In genomic region chr12:6195665-6196535, GRCh38 we compare ENCODE assay signal across 8 cellular contexts. TPM values are rescaled to one million over a fixed set of nuclear protein-coding genes. Genes with fewer than 3 reads are reported as not detected.
A peak's percentile ranks its signal among the peaks of the same experiment; 100 is the strongest.
DNase-seq lines count a peak whose midpoint lies in the region; ATAC-seq and TF ChIP-seq lines count a peak whose summit lies in the region.

No MANE protein-coding gene starts in this region.

- H3K4me1 ChIP-seq in PC-9 (replicated peaks; ENCODE audit: insufficient read depth) (peaks cover 43% of the 10 kb centered on the region), neutrophil (ENCODE audit: control insufficient read depth in 1 of 2, insufficient read depth in 1 of 2, low read depth in 1 of 2, low read length in 1 of 2) (peaks cover 15 to 26% of the 10 kb centered on the region in 2 experiments), stomach smooth muscle (ENCODE audit: control insufficient read depth, insufficient read depth, low read length) (peaks cover 31% of the 10 kb centered on the region)

- no peaks in the 10 kb centered on the region for H3K9me2 ChIP-seq in PC-9 (ENCODE audit: insufficient read depth)

- DNase-seq in EL: peak; percentile 87
- DNase-seq in HT1080 (ENCODE audit: low read depth): peak; percentile 94
- peak; percentile 91 to 96 for DNase-seq in PC-9
- DNase-seq in fibroblast of villous mesenchyme (ENCODE audit: low read depth): peak; percentile 91

- H3F3A ChIP-seq in PC-9 (ENCODE audit: insufficient read depth, low read depth): peaks cover 36% of the 10 kb centered on the region; the same call in 1 of the 2 replicates

- peak overlapping the region in 1 of 2 donors; percentile 35 for H3K9ac ChIP-seq in stomach smooth muscle (ENCODE audit: low read length in 2 of 2)

- no peaks in the 10 kb centered on the region for H3K36me3 Mint-ChIP-seq in activated T-helper 17 cell treated with anti-CD3 and anti-CD28 coated beads, Interleukin-2, amount 50 U/mL, for 72 hours (ENCODE audit: low read depth)

- H3K9me3 ChIP-seq in PC-9 (ENCODE audit: insufficient read depth, low read depth): no peaks in the 10 kb centered on the region
- no peaks in the 10 kb centered on the region for H3K9me3 ChIP-seq in neutrophil
- H3K9me3 ChIP-seq in stomach smooth muscle (ENCODE audit: control insufficient read depth in 2 of 2, low read length in 2 of 2): no peaks in the 10 kb centered on the region

- POLR2A ChIA-PET in PC-9 (lab: Charles Lee; ENCODE audit: unreplicated experiment): interaction anchor here (0.5 to 1.3 kb wide), 9 partner anchors 68 to 297 kb away, joined by 3 to 8 read pairs (median 5); partner anchors contain the start of genes MRPL51 and TNFRSF1A

- H3K4me2 ChIP-seq in PC-9: peak overlapping the region; percentile 45

- peak; percentile 87 for ATAC-seq in activated T-helper 17 cell treated with anti-CD3 and anti-CD28 coated beads, Interleukin-2, amount 50 U/mL, for 72 hours (replicated peaks)
- ATAC-seq in GM18519 (IDR thresholded peaks at IDR 0.05; ENCODE audit: low FRiP score, unreplicated experiment): no peak

- H3K27ac ChIP-seq in PC-9 (peak overlapping the region; percentile 86), neutrophil (peak overlapping the region; percentile 11), stomach smooth muscle (ENCODE audit: low read length) (peak overlapping the region; percentile 46)

- intact Hi-C loops in PC-9 (cut with micrococcal nuclease; ENCODE audit: unreplicated experiment): loop anchor here (1.0 to 5.0 kb wide), 7 partner anchors 33 to 271 kb away; no protein-coding TSS in a partner anchor

- no peak overlapping the region for H3K4me3 ChIP-seq in PC-9
- no peak overlapping the region for H3K4me3 ChIP-seq in fibroblast of villous mesenchyme (ENCODE audit: low read depth, low read length)
- no peak overlapping the region for H3K4me3 ChIP-seq in neutrophil (ENCODE audit: low read depth in 1 of 2, low read length in 1 of 2)
- no peak overlapping the region for H3K4me3 ChIP-seq in stomach smooth muscle (ENCODE audit: low read length in 2 of 2)

- peaks cover 6% of the 10 kb centered on the region for H3K79me2 ChIP-seq in PC-9 (ENCODE audit: low read depth)

- TF ChIP-seq CTCF in PC-9 (conservative IDR thresholded peaks at IDR 0.05) (peak; percentile 96), fibroblast of villous mesenchyme (IDR thresholded peaks at IDR 0.05; ENCODE audit: insufficient read depth, low read depth, low read length) (peak; percentile 92), neutrophil (IDR thresholded peaks at IDR 0.05) (peak; percentile 90)

- H3K27ac Mint-ChIP-seq in activated T-helper 17 cell treated with anti-CD3 and anti-CD28 coated beads, Interleukin-2, amount 50 U/mL, for 72 hours: peak overlapping the region; percentile 63

- no peaks in the 10 kb centered on the region for H3K36me3 ChIP-seq in PC-9 (ENCODE audit: low read depth)
- no peaks in the 10 kb centered on the region for H3K36me3 ChIP-seq in neutrophil
- no peaks in the 10 kb centered on the region for H3K36me3 ChIP-seq in stomach smooth muscle (ENCODE audit: control insufficient read depth in 2 of 2, insufficient read depth in 2 of 2, low read length in 2 of 2)

- no peaks in the 10 kb centered on the region for H3K9me3 Mint-ChIP-seq in activated T-helper 17 cell treated with anti-CD3 and anti-CD28 coated beads, Interleukin-2, amount 50 U/mL, for 72 hours

- no peak overlapping the region for H3K4me3 Mint-ChIP-seq in activated T-helper 17 cell treated with anti-CD3 and anti-CD28 coated beads, Interleukin-2, amount 50 U/mL, for 72 hours

- no peaks in the 10 kb centered on the region for H4K20me1 ChIP-seq in PC-9 (ENCODE audit: insufficient read depth)

- peaks cover 29% of the 10 kb centered on the region for H3K27me3 Mint-ChIP-seq in activated T-helper 17 cell treated with anti-CD3 and anti-CD28 coated beads, Interleukin-2, amount 50 U/mL, for 72 hours

- peaks cover 9% of the 10 kb centered on the region for H3K4me1 Mint-ChIP-seq in activated T-helper 17 cell treated with anti-CD3 and anti-CD28 coated beads, Interleukin-2, amount 50 U/mL, for 72 hours

- H3K27me3 ChIP-seq in PC-9 (ENCODE audit: insufficient read depth, low read depth) (no peaks in the 10 kb centered on the region), neutrophil (peaks cover 61% of the 10 kb centered on the region), stomach smooth muscle (ENCODE audit: control insufficient read depth in 1 of 2, insufficient read depth in 2 of 2, low read length in 2 of 2) (no peaks in the 10 kb centered on the region)

- BruUV-seq in PC-9 (replicated peaks; lab: Mats Ljungman, UMichigan): no TSS peak

- H2AFZ ChIP-seq in PC-9: no peak overlapping the region

- CTCF ChIA-PET in PC-9 (lab: Charles Lee): interaction anchor here (0.5 to 2.2 kb wide), 17 partner anchors 26 to 494 kb away, joined by 3 to 24 read pairs (median 4); partner anchors contain the start of genes GAPDH and PLEKHG6

RNA-seq across cellular contexts. Expression of gene CD9, which starts 4.3 kb away (rescaled TPM):
- total RNA-seq in HT1080 (2014; rRNA removed; shearing (Covaris generic)): 35.8 and 41.8 TPM in 2 replicates
- 23.4 and 25.8 TPM in 2 replicates for polyA plus RNA-seq in HT1080 (2015; cell fraction: cytosol; rRNA removed)
- polyA plus RNA-seq in HT1080 (2015; cell fraction: nucleus; rRNA removed): 29.0 and 30.5 TPM in 2 replicates
- total RNA-seq in PC-9 (2021) (319 and 374 TPM in 2 replicates), fibroblast of villous mesenchyme (120 and 209 TPM in 2 replicates)
- 1 to 10 TPM in 1 of 2 donors, under 1 TPM in 1; 0.76 to 1.6 TPM for total RNA-seq in activated T-helper 17 cell treated with anti-CD3 and anti-CD28 coated beads, Interleukin-2, amount 50 U/mL, for 72 hours

Comparison
In these comparisons a context has a peak if more than half of its experiments do, and no peak if none do; other contexts are left out.
1. H3K27ac ChIP-seq: peak in every context shown above with its lines; median percentile 86 in PC-9; 46 in stomach smooth muscle; 11 in neutrophil.
2. RNA of gene CD9, which starts 4.3 kb away (total RNA-seq): 319 to 374 TPM in PC-9, 120 to 209 TPM in fibroblast of villous mesenchyme and 35.8 to 41.8 TPM in HT1080; 0.76 to 1.6 TPM in activated T-helper 17 cell treated with anti-CD3 and anti-CD28 coated beads, Interleukin-2, amount 50 U/mL, for 72 hours; every median in the first group is over 10 times any median in the second.
3. Peak in every context shown above with its lines, with median percentiles within 50 percentile points of each other: DNase-seq and CTCF ChIP-seq.